Comparison of ENCODE assay signal across 25 cellular contexts in the genomic region with DNA sequence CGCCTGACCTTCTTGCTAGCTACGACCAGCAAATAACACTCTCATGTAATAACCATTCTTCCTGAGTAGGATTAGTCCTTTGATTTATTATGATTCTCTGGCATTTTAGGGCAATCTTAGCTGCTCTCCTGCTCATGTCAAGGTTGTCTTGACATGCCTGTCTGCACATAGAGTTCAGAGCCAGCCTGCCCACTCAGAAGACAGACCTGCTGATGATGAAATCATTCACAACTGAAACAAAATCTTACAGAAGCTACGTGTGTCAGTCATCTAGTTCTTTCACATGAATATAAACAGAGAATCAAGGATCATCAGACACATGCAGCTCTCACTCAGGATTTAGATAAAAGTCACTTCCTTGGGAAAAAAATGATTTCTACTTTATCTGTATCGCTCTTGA.
"Had no signal": no experiment of that assay in that cellular context is flagged by ENCODE, and none has a peak within 500 bp of the region (broad histone marks: within the 10 kb centered on the region; RNA-seq: fewer than 3 reads in every experiment).

No MANE protein-coding gene starts in this region.

- H3K4me1 ChIP-seq: ascending aorta, right lobe of liver, upper lobe of right lung had no signal

- H3K4me3 ChIP-seq: ascending aorta, heart right ventricle, right lobe of liver, upper lobe of right lung had no signal

- H3K27ac Mint-ChIP-seq: activated CD4-positive, alpha-beta memory T cell treated with anti-CD3 and anti-CD28 coated beads for 36 hours; activated naive CD8-positive, alpha-beta T cell; memory B cell; naive thymus-derived CD4-positive, alpha-beta T cell; stimulated activated naive CD8-positive, alpha-beta T cell treated with anti-CD3 and anti-CD28 coated beads, Interleukin-15, Interleukin-2, amounts not matched to agents 100 ng/mL and 50 ng/mL, for 24 hours; T-helper 2 cell treated with Interferon-gamma antibody and Interleukin-4, amounts not matched to agents 5 μg/mL and 100 μg/mL, for 36 hours had no signal

- DNase-seq: activated CD4-positive, alpha-beta memory T cell treated with anti-CD3 and anti-CD28 coated beads for 36 hours; activated CD4-positive, alpha-beta T cell treated with anti-CD3 and anti-CD28 coated beads for 48 hours; activated CD8-positive, alpha-beta memory T cell treated with anti-CD3 and anti-CD28 coated beads, Interleukin-2, amount 50 U/mL, for 48 hours; activated naive CD4-positive, alpha-beta T cell; activated T-cell treated with anti-CD3 and anti-CD28 coated beads, Interleukin-2, amount 50 U/mL, for 4 hours; cortex of kidney; effector memory CD8-positive, alpha-beta T cell; heart right ventricle; midbrain; naive thymus-derived CD4-positive, alpha-beta T cell; posterior cingulate gyrus; right lobe of liver; stimulated activated CD4-positive, alpha-beta T cell treated with anti-CD3 and anti-CD28 coated beads, Interleukin-12 subunit alpha, Interleukin-12 subunit beta, amount 100 ng/mL, for 4 hours; stimulated activated CD4-positive, alpha-beta T cell treated with anti-CD3 and anti-CD28 coated beads, Interleukin-4, amount 100 ng/mL, for 1 hour; substantia nigra; T-helper 1 cell; upper lobe of right lung had no signal

- H3K36me3 ChIP-seq: ascending aorta, heart right ventricle, right lobe of liver, upper lobe of right lung had no signal

- H3K27ac ChIP-seq: ascending aorta, heart right ventricle, right lobe of liver, upper lobe of right lung, VCaP had no signal

- H3K9me3 Mint-ChIP-seq: activated CD4-positive, alpha-beta memory T cell treated with anti-CD3 and anti-CD28 coated beads for 36 hours; activated T-cell treated with anti-CD3 and anti-CD28 coated beads, Interleukin-2, amount 50 U/mL, for 4 hours; brain; effector memory CD8-positive, alpha-beta T cell; memory B cell; stimulated activated naive CD8-positive, alpha-beta T cell treated with anti-CD3 and anti-CD28 coated beads, Interleukin-15, Interleukin-2, amounts not matched to agents 100 ng/mL and 50 ng/mL, for 24 hours; T-helper 2 cell treated with Interferon-gamma antibody and Interleukin-4, amounts not matched to agents 5 μg/mL and 100 μg/mL, for 36 hours had no signal

- H3K27me3 Mint-ChIP-seq: activated CD4-positive, alpha-beta memory T cell treated with anti-CD3 and anti-CD28 coated beads for 36 hours; activated naive CD8-positive, alpha-beta T cell; stimulated activated naive CD8-positive, alpha-beta T cell treated with anti-CD3 and anti-CD28 coated beads, Interleukin-15, Interleukin-2, amounts not matched to agents 100 ng/mL and 50 ng/mL, for 24 hours had no signal

- FAIRE-seq: TTC549 had no signal

- H3K9me3 ChIP-seq: ascending aorta, heart right ventricle, right lobe of liver, upper lobe of right lung had no signal

- H3K27me3 ChIP-seq: ascending aorta, heart right ventricle, right lobe of liver, upper lobe of right lung had no signal

- H3K36me3 Mint-ChIP-seq: brain, memory B cell had no signal

- ATAC-seq: activated T-cell treated with anti-CD3 and anti-CD28 coated beads, Interleukin-2, amount 50 U/mL, for 4 hours; effector memory CD8-positive, alpha-beta T cell; heart right ventricle; naive thymus-derived CD4-positive, alpha-beta T cell; right lobe of liver; upper lobe of right lung had no signal

- H3K4me3 Mint-ChIP-seq: activated CD4-positive, alpha-beta memory T cell treated with anti-CD3 and anti-CD28 coated beads for 36 hours; activated naive CD8-positive, alpha-beta T cell; activated T-cell treated with anti-CD3 and anti-CD28 coated beads, Interleukin-2, amount 50 U/mL, for 4 hours; brain; effector memory CD8-positive, alpha-beta T cell; memory B cell; naive thymus-derived CD4-positive, alpha-beta T cell; stimulated activated naive CD8-positive, alpha-beta T cell treated with anti-CD3 and anti-CD28 coated beads, Interleukin-15, Interleukin-2, amounts not matched to agents 100 ng/mL and 50 ng/mL, for 24 hours; T-helper 2 cell treated with Interferon-gamma antibody and Interleukin-4, amounts not matched to agents 5 μg/mL and 100 μg/mL, for 36 hours had no signal
